28 cellular contexts compared by ENCODE assay signal in the genomic region with DNA sequence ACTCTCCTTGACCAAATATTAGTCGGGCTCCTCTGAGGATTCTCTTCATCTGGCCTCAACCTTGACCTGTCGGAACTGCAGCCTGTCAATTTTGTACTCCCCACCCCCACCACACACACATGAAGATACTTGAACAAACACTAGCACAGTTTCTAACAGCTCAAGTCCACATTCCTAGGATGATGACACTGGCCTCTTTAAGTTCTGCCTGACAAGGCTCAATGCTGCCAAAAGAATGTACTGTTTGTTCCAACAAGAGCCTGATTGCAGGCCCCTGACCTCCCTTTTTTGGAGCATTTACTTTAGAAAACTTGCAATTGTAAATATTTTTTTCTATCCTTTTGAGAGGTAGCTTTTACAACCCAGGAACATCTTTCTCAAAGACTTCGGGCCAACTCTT.
DNase-seq lines count a peak whose midpoint lies in the region; ATAC-seq and TF ChIP-seq lines count a peak whose summit lies in the region.
"Had no signal": no experiment of that assay in that cellular context is flagged by ENCODE, and none has a peak within 500 bp of the region (broad histone marks: within the 10 kb centered on the region; RNA-seq: fewer than 3 reads in every experiment).

No MANE protein-coding gene starts in this region.

- no peak overlapping the region for H3K4me2 ChIP-seq in mammary epithelial cell (ENCODE audit: insufficient read depth, low read depth, low read length)
- H3K4me2 ChIP-seq: BLaER1 had no signal

- H3K9me3 ChIP-seq in upper lobe of right lung (no peaks in the 10 kb centered on the region), mammary epithelial cell (replicated peaks; ENCODE audit: insufficient read depth, low read length) (no peaks in the 10 kb centered on the region)
- H3K9me3 ChIP-seq: mucosa of descending colon, prostate gland had no signal

- H3K4me3 ChIP-seq in upper lobe of right lung (no peak overlapping the region), mammary epithelial cell (replicated peaks in 1 of 3; ENCODE audit: insufficient read depth in 1 of 3, low read depth in 2 of 3, low read length in 3 of 3) (no peak overlapping the region)
- H3K4me3 ChIP-seq: BLaER1, heart left ventricle, mucosa of descending colon, prostate gland, tibial artery had no signal

- no peak overlapping the region for H3K27ac ChIP-seq in upper lobe of right lung
- H3K27ac ChIP-seq in mammary epithelial cell (ENCODE audit: insufficient read depth, low read depth, low read length): no peak overlapping the region
- H3K27ac ChIP-seq: BLaER1, heart left ventricle, HL-60, prostate gland, tibial artery had no signal

- CTCF ChIA-PET in mammary epithelial cell (lab: Charles Lee; ENCODE audit: low non-redundant PET): no interaction called here

- no peaks in the 10 kb centered on the region for H4K20me1 ChIP-seq in mammary epithelial cell (ENCODE audit: insufficient read depth, low read length)
- H4K20me1 ChIP-seq: BLaER1 had no signal

- H3K79me2 ChIP-seq in mammary epithelial cell (ENCODE audit: insufficient read depth, low read length): no peaks in the 10 kb centered on the region

- dilution Hi-C loops in mammary epithelial cell (cut with HindIII; ENCODE audit: low sequenced_read_pairs): no loop called here

- H3K9ac ChIP-seq in mammary epithelial cell (ENCODE audit: insufficient read depth, low read length): no peak overlapping the region
- H3K9ac ChIP-seq: BLaER1 had no signal

- no TSS peak for BruUV-seq in mammary epithelial cell (replicated peaks; lab: Mats Ljungman, UMichigan)

- TF ChIP-seq CTCF in upper lobe of right lung (IDR thresholded peaks at IDR 0.05) (no peak), mammary epithelial cell (conservative IDR thresholded peaks at IDR 0.05 in 1 of 2, IDR thresholded peaks at IDR 0.05 in 1 of 2; ENCODE audit: extremely low read depth in 1 of 2, insufficient read depth in 1 of 2, low read depth in 1 of 2, low read length in 2 of 2) (no peak)

- H3K4me1 ChIP-seq in upper lobe of right lung (no peaks in the 10 kb centered on the region), mammary epithelial cell (ENCODE audit: insufficient read depth, low read length) (no peaks in the 10 kb centered on the region)
- H3K4me1 ChIP-seq: heart left ventricle, tibial artery had no signal

- 98% methylated on average over 3 of the region's 3 CpGs for WGBS in mammary epithelial cell (ENCODE audit: low coverage, missing lambda C conversion rate)

- intact Hi-C loops in Right ventricle myocardium superior (cut with DNase I): no loop called here
- intact Hi-C loops in left cardiac atrium (cut with DNase I): no loop called here
- intact Hi-C loops in upper lobe of right lung (cut with DNase I): no loop called here
- intact Hi-C loops in mammary epithelial cell (cut with micrococcal nuclease): no loop called here

- DNase-seq in Right ventricle myocardium superior (no peak), left cardiac atrium (no peak), astrocyte of the hippocampus (ENCODE audit: low read depth, low spot score) (peak; percentile 16), foreskin melanocyte (peak; percentile 76), upper lobe of right lung (no peak), T1000 (lab: John Stamatoyannopoulos, UW) (no peak), DMS53 treated with DMSO at 0.1 percent for 48 hours (lab: John Stamatoyannopoulos, UW; ENCODE audit: unreplicated experiment) (no peak), mammary epithelial cell (no peak)
- DNase-seq: 8988T; activated CD4-positive, alpha-beta T cell treated with anti-CD3 and anti-CD28 coated beads for 36 hours; activated naive CD4-positive, alpha-beta T cell treated with anti-CD3 and anti-CD28 coated beads, Interleukin-2, amount 50 U/mL, for 16 hours; Calu3; effector memory CD8-positive, alpha-beta T cell; heart left ventricle; mucosa of descending colon; NCI-H1105; NCI-H2081; NCI-H446; SHP77 treated with DMSO at 0.1 percent for 48 hours; small intestine; stimulated activated CD4-positive, alpha-beta T cell treated with anti-CD3 and anti-CD28 coated beads, Interleukin-2, amount 100 ng/mL, for 48 hours; stimulated activated naive CD8-positive, alpha-beta T cell treated with anti-CD3 and anti-CD28 coated beads, Interleukin-15, Interleukin-2, amounts not matched to agents 100 U/mL and 50 U/mL, for 24 hours; T-cell; tibial artery had no signal

- no peaks in the 10 kb centered on the region for H3K27me3 ChIP-seq in upper lobe of right lung
- no peaks in the 10 kb centered on the region for H3K27me3 ChIP-seq in mammary epithelial cell (ENCODE audit: insufficient read depth, low read length)
- H3K27me3 ChIP-seq: BLaER1, heart left ventricle, tibial artery had no signal

- in situ Hi-C loops in mammary epithelial cell (cut with MboI; ENCODE audit: low sequenced_read_pairs in 2 of 2): no loop called here

- no peak overlapping the region for H2AFZ ChIP-seq in mammary epithelial cell (ENCODE audit: low read depth, low read length)

- ATAC-seq in Right ventricle myocardium superior (ENCODE audit: poor library complexity): peak; percentile 63
- no peak for ATAC-seq in left cardiac atrium
- peak; percentile 59 for ATAC-seq in upper lobe of right lung
- ATAC-seq: activated CD4-positive, alpha-beta T cell treated with anti-CD3 and anti-CD28 coated beads for 36 hours; effector memory CD8-positive, alpha-beta T cell; esophagus mucosa; mucosa of descending colon; stimulated activated naive CD8-positive, alpha-beta T cell treated with anti-CD3 and anti-CD28 coated beads, Interleukin-15, Interleukin-2, amounts not matched to agents 100 U/mL and 50 U/mL, for 24 hours; T-cell had no signal

- H3K36me3 ChIP-seq in upper lobe of right lung: no peaks in the 10 kb centered on the region
- no peaks in the 10 kb centered on the region for H3K36me3 ChIP-seq in mammary epithelial cell (ENCODE audit: insufficient read depth, low read length)
- H3K36me3 ChIP-seq: BLaER1, heart left ventricle, prostate gland, tibial artery had no signal

Comparison
In these comparisons a context has a peak if more than half of its experiments do, and no peak if none do; other contexts are left out.
1. ATAC-seq: peak in Right ventricle myocardium superior (single experiment) and upper lobe of right lung (single experiment); none in left cardiac atrium (0 of 2).
2. DNase-seq: peak in astrocyte of the hippocampus (single experiment) and foreskin melanocyte (single experiment); none in Right ventricle myocardium superior (single experiment), left cardiac atrium (single experiment), upper lobe of right lung (single experiment), T1000 (single experiment), DMS53 treated with DMSO at 0.1 percent for 48 hours (single experiment) and mammary epithelial cell (single experiment).